Comparison of ENCODE assay signal across 1 cellular context in genomic region chr4:121696641-121697461, GRCh38.
TF ChIP-seq lines count a peak whose summit lies in the region.

Gene ANXA5 (minus strand): TSS chr4:121696980. CDS start chr4:121696589, 391 bp downstream.

TF ChIP-seq in HepG2, 621 proteins besides CTCF, POLR2A, EP300 and RAD21 (continued from another document and continues in another):
- TF ChIP-seq PAXIP1 (CRISPR knock-in tag; conservative IDR thresholded peaks at IDR 0.05) (peak; percentile 35; the same call in 1 of the 2 replicates), HIVEP1 (CRISPR knock-in tag; IDR thresholded peaks at IDR 0.05) (no peak), AGO1 (IDR thresholded peaks at IDR 0.05; ENCODE audit: low read depth, low read length, poor library complexity, severe bottlenecking) (peak; percentile 69), ZNF605 (CRISPR knock-in tag; IDR thresholded peaks at IDR 0.05) (peak; percentile 75), ZNF367 (CRISPR knock-in tag; IDR thresholded peaks at IDR 0.05; ENCODE audit: borderline replicate concordance) (no peak; the same call in 1 of the 2 replicates), ZBTB2 (CRISPR knock-in tag; IDR thresholded peaks at IDR 0.05; ENCODE audit: low read depth) (peak; percentile 41; the same call in 1 of the 2 replicates), PRDM10 (CRISPR knock-in tag; IDR thresholded peaks at IDR 0.05; ENCODE audit: low read depth) (0 out of 2 replicates have a peak, but pooled peaks have one; percentile 45), NCOA2 (CRISPR knock-in tag; IDR thresholded peaks at IDR 0.05) (peak; percentile 20), ZNF317 (CRISPR knock-in tag; IDR thresholded peaks at IDR 0.05) (no peak), ONECUT2 (CRISPR knock-in tag; IDR thresholded peaks at IDR 0.05) (no peak), ZBTB7B (CRISPR knock-in tag; IDR thresholded peaks at IDR 0.05) (peak; percentile 51; the same call in 1 of the 2 replicates), TRAFD1 (CRISPR knock-in tag; IDR thresholded peaks at IDR 0.05; ENCODE audit: borderline replicate concordance) (no peak), MTF2 (CRISPR knock-in tag; IDR thresholded peaks at IDR 0.05; ENCODE audit: borderline replicate concordance) (no peak), NFKBIZ (CRISPR knock-in tag; IDR thresholded peaks at IDR 0.05) (0 out of 2 replicates have a peak, but pooled peaks have one; percentile 17), SKIL (CRISPR knock-in tag; IDR thresholded peaks at IDR 0.05; ENCODE audit: borderline replicate concordance) (peak; percentile 37; the same call in 1 of the 2 replicates), GPN1 (CRISPR knock-in tag; IDR thresholded peaks at IDR 0.05; ENCODE audit: borderline replicate concordance) (0 out of 2 replicates have a peak, but pooled peaks have one; percentile 37), ZNF709 (CRISPR knock-in tag; IDR thresholded peaks at IDR 0.05) (0 out of 2 replicates have a peak, but pooled peaks have one; percentile 7), KDM1A (CRISPR knock-in tag; IDR thresholded peaks at IDR 0.05) (peak; percentile 46; the same call in 1 of the 2 replicates), THAP9 (CRISPR knock-in tag; IDR thresholded peaks at IDR 0.05; ENCODE audit: borderline replicate concordance) (peak; percentile 21; the same call in 1 of the 2 replicates), ZNF773 (CRISPR knock-in tag; IDR thresholded peaks at IDR 0.05; ENCODE audit: borderline replicate concordance) (peak; percentile 9; the same call in 1 of the 2 replicates), NFKB2 (CRISPR knock-in tag; IDR thresholded peaks at IDR 0.05; ENCODE audit: borderline replicate concordance) (0 out of 2 replicates have a peak, but pooled peaks have one; percentile 35), FOSL1 (CRISPR knock-in tag; IDR thresholded peaks at IDR 0.05; ENCODE audit: borderline replicate concordance) (no peak), HDAC1 (CRISPR knock-in tag; IDR thresholded peaks at IDR 0.05) (peak; percentile 48; the same call in 1 of the 2 replicates), HES4 (CRISPR knock-in tag; IDR thresholded peaks at IDR 0.05; ENCODE audit: borderline replicate concordance) (no peak), CCDC6 (CRISPR knock-in tag; IDR thresholded peaks at IDR 0.05) (peak; percentile 53; the same call in 1 of the 2 replicates), HNF4A (CRISPR knock-in tag; IDR thresholded peaks at IDR 0.05) (no peak), GTF2F1 (IDR thresholded peaks at IDR 0.05; ENCODE audit: low read length) (no peak)
- TF ChIP-seq, protein P1, sequence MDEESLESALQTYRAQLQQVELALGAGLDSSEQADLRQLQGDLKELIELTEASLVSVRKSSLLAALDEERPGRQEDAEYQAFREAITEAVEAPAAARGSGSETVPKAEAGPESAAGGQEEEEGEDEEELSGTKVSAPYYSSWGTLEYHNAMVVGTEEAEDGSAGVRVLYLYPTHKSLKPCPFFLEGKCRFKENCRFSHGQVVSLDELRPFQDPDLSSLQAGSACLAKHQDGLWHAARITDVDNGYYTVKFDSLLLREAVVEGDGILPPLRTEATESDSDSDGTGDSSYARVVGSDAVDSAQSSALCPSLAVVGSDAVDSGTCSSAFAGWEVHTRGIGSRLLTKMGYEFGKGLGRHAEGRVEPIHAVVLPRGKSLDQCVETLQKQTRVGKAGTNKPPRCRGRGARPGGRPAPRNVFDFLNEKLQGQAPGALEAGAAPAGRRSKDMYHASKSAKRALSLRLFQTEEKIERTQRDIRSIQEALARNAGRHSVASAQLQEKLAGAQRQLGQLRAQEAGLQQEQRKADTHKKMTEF (CRISPR knock-in tag; IDR thresholded peaks at IDR 0.05) = peak; percentile 51; the same call in 1 of the 2 replicates
- TF ChIP-seq, protein P2, sequence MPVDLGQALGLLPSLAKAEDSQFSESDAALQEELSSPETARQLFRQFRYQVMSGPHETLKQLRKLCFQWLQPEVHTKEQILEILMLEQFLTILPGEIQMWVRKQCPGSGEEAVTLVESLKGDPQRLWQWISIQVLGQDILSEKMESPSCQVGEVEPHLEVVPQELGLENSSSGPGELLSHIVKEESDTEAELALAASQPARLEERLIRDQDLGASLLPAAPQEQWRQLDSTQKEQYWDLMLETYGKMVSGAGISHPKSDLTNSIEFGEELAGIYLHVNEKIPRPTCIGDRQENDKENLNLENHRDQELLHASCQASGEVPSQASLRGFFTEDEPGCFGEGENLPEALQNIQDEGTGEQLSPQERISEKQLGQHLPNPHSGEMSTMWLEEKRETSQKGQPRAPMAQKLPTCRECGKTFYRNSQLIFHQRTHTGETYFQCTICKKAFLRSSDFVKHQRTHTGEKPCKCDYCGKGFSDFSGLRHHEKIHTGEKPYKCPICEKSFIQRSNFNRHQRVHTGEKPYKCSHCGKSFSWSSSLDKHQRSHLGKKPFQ (CRISPR knock-in tag; IDR thresholded peaks at IDR 0.05; ENCODE audit: insufficient replicate concordance) = no peak
- TF ChIP-seq, protein P3, sequence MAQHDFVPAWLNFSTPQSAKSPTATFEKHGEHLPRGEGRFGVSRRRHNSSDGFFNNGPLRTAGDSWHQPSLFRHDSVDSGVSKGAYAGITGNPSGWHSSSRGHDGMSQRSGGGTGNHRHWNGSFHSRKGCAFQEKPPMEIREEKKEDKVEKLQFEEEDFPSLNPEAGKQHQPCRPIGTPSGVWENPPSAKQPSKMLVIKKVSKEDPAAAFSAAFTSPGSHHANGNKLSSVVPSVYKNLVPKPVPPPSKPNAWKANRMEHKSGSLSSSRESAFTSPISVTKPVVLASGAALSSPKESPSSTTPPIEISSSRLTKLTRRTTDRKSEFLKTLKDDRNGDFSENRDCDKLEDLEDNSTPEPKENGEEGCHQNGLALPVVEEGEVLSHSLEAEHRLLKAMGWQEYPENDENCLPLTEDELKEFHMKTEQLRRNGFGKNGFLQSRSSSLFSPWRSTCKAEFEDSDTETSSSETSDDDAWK (CRISPR knock-in tag; IDR thresholded peaks at IDR 0.05) = no peak
- TF ChIP-seq, protein P4, sequence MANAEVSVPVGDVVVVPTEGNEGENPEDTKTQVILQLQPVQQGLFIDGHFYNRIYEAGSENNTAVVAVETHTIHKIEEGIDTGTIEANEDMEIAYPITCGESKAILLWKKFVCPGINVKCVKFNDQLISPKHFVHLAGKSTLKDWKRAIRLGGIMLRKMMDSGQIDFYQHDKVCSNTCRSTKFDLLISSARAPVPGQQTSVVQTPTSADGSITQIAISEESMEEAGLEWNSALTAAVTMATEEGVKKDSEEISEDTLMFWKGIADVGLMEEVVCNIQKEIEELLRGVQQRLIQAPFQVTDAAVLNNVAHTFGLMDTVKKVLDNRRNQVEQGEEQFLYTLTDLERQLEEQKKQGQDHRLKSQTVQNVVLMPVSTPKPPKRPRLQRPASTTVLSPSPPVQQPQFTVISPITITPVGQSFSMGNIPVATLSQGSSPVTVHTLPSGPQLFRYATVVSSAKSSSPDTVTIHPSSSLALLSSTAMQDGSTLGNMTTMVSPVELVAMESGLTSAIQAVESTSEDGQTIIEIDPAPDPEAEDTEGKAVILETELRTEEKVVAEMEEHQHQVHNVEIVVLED (CRISPR knock-in tag; IDR thresholded peaks at IDR 0.05; ENCODE audit: borderline replicate concordance) = peak; percentile 59
